34 cellular contexts compared by ENCODE assay signal in genomic region chr9:23394189-23394588, GRCh38.
"Had no signal": no experiment of that assay in that cellular context is flagged by ENCODE, and none has a peak within 500 bp of the region (broad histone marks: within the 10 kb centered on the region; RNA-seq: fewer than 3 reads in every experiment).

No MANE protein-coding gene starts in this region.

- H3K9me3 ChIP-seq: MG63 had no signal

- H3K36me3 ChIP-seq: MG63 had no signal

- H3K27me3 ChIP-seq: MG63 had no signal

- DNase-seq: Karpas-422, Kasumi-1, MG63, MM.1S, MV-4-11, NCI-H1048, NCI-H1092, NCI-H1092 treated with DMSO at 0.1 percent for 48 hours, NCI-H1105, NCI-H1105 treated with DMSO at 0.1 percent for 48 hours, NCI-H1417, NCI-H1417 treated with DMSO at 0.1 percent for 48 hours, NCI-H1436, NCI-H1436 treated with DMSO at 0.1 percent for 48 hours, NCI-H146, NCI-H1694, NCI-H1694 treated with DMSO at 0.1 percent for 48 hours, NCI-H187, NCI-H187 treated with DMSO at 0.1 percent for 48 hours, NCI-H1930, NCI-H2029, NCI-H2029 treated with DMSO at 0.1 percent for 48 hours, NCI-H2081, NCI-H2081 treated with DMSO at 0.1 percent for 48 hours, NCI-H2107, NCI-H2171, NCI-H2171 treated with DMSO at 0.1 percent for 48 hours, NCI-H2227 treated with DMSO at 0.1 percent for 48 hours, NCI-H226, NCI-H345, NCI-H446, NCI-H446 treated with DMSO at 0.1 percent for 48 hours, NCI-H510A, NCI-H510A treated with DMSO at 0.1 percent for 48 hours had no signal

- H3K4me3 ChIP-seq: MG63 had no signal
